In the genomic region with DNA sequence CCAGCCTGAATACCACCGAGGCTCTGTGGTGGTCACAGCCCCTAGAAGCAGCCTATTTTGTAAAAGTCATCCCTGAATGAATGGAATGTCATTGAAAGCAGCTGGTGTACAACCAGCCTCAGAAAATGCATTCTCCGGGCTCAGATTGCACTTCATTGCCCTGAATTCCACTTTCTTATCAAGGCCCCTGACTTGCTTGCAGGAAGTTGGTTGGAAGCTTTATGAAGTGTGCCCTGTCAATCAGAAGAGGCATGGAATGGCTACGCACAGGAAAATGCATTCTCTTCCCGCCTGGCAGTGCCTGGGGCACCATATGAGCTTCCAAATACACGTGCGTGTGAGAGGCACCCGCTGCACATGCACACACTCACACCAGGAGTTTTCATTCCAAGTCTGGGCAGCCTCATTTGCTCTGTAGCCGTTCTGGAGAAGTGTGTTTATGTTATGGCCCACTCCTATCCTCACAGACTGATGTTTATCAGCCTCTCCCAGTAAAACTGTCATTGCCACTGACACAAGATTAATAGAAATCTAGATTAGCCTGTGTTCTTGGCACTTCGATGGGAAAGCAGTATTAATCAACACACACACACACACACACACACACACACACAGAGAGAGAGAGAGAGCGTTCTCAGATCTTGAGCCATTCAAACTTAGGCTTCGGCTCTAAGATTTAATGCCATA, we compare ENCODE assay signal across 10 cellular contexts.
DNase-seq lines count a peak whose midpoint lies in the region; ATAC-seq and TF ChIP-seq lines count a peak whose summit lies in the region.
"Had no signal": no experiment of that assay in that cellular context is flagged by ENCODE, and none has a peak within 500 bp of the region (broad histone marks: within the 10 kb centered on the region; RNA-seq: fewer than 3 reads in every experiment).

No MANE protein-coding gene starts in this region.

- H3K4me3 ChIP-seq in fibroblast of lung (replicated peaks in 1 of 4; ENCODE audit: control extremely low read depth in 1 of 4, insufficient read depth in 1 of 4, low read depth in 3 of 4, low read length in 4 of 4) (no peak overlapping the region), right lobe of liver (no peak overlapping the region)

- H3K79me2 ChIP-seq in fibroblast of lung (ENCODE audit: control insufficient read depth, insufficient read depth, low read length) = no peaks in the 10 kb centered on the region

- no peak for DNase-seq in natural killer cell treated with Interleukin-12 subunit alpha and Interleukin-12 subunit beta and Interleukin-15 and Interleukin-18, amount 100 ng/mL, for 72 hours (ENCODE audit: low spot score)
- DNase-seq in natural killer cell (no peak), fibroblast of lung (ENCODE audit: low read depth in 2 of 2) (peak; percentile 86 to 92), mesothelial cell of epicardium (ENCODE audit: low spot score in 2 of 2, unreplicated experiment in 2 of 2) (peak in 1 of 2 experiments; percentile 41), right lobe of liver (no peak), OCI-M2 (lab: John Stamatoyannopoulos, UW; ENCODE audit: unreplicated experiment) (no peak), posterior cingulate gyrus (no peak)
- DNase-seq in activated CD4-positive, alpha-beta T cell treated with anti-CD3 and anti-CD28 coated beads, Interleukin-2, amount 10 ng/mL, durations not matched to agents 7 days and 5 days = no peak
- DNase-seq: activated CD4-positive, CD25-positive, alpha-beta regulatory T cell treated with anti-CD3 and anti-CD28 coated beads, Interleukin-2, amount 50 U/mL, for 72 hours; NCI-H2029 had no signal

- WGBS in right lobe of liver (ENCODE audit: insufficient coverage, low coverage, low lambda C conversion rate, missing lambda C conversion rate) = 70% methylated on average over 9 of the region's 11 CpGs

- TF ChIP-seq CTCF in natural killer cell (IDR thresholded peaks at IDR 0.05) = no peak
- TF ChIP-seq CTCF in fibroblast of lung (conservative IDR thresholded peaks at IDR 0.05 in 1 of 2, IDR thresholded peaks at IDR 0.05 in 1 of 2; ENCODE audit: low read depth in 1 of 2, low read length in 2 of 2) = no peak
- TF ChIP-seq CTCF in mesothelial cell of epicardium (IDR thresholded peaks at IDR 0.05; ENCODE audit: unreplicated experiment) = no peak
- no peak for TF ChIP-seq CTCF in right lobe of liver (IDR thresholded peaks at IDR 0.05)

- H3K9ac ChIP-seq in fibroblast of lung (ENCODE audit: insufficient read depth, low read length) = no peak overlapping the region

- no peak overlapping the region for H3K4me2 ChIP-seq in fibroblast of lung (ENCODE audit: extremely low read depth, insufficient read depth, low read length)

- H3K9me3 ChIP-seq in fibroblast of lung (ENCODE audit: control insufficient read depth, insufficient read depth, low read depth, low read length) (no peaks in the 10 kb centered on the region), right lobe of liver (no peaks in the 10 kb centered on the region)

- no peaks in the 10 kb centered on the region for H4K20me1 ChIP-seq in fibroblast of lung (ENCODE audit: control insufficient read depth, extremely low read depth, insufficient read depth, low read length)

- H3K36me3 ChIP-seq in fibroblast of lung (ENCODE audit: control insufficient read depth, insufficient read depth, low read length) (no peaks in the 10 kb centered on the region), right lobe of liver (no peaks in the 10 kb centered on the region)

- intact Hi-C loops in natural killer cell (cut with micrococcal nuclease) (no loop called here), right lobe of liver (cut with DNase I) (no loop called here), posterior cingulate gyrus (cut with DNase I) (no loop called here)

- H3K9me3 Mint-ChIP-seq in natural killer cell treated with Interleukin-12 subunit alpha and Interleukin-12 subunit beta and Interleukin-15 and Interleukin-18, amount 100 ng/mL, for 72 hours = no peaks in the 10 kb centered on the region
- H3K9me3 Mint-ChIP-seq in natural killer cell (no peaks in the 10 kb centered on the region), mesothelial cell of epicardium (no peaks in the 10 kb centered on the region)
- H3K9me3 Mint-ChIP-seq in activated CD4-positive, alpha-beta T cell treated with anti-CD3 and anti-CD28 coated beads, Interleukin-2, amount 10 ng/mL, durations not matched to agents 7 days and 5 days = no peaks in the 10 kb centered on the region

- H3K27ac Mint-ChIP-seq in natural killer cell treated with Interleukin-12 subunit alpha and Interleukin-12 subunit beta and Interleukin-15 and Interleukin-18, amount 100 ng/mL, for 72 hours = peak overlapping the region in 1 of 2 donors; percentile 12
- H3K27ac Mint-ChIP-seq in natural killer cell = no peak overlapping the region
- H3K27ac Mint-ChIP-seq in mesothelial cell of epicardium = peak overlapping the region; percentile 82
- H3K27ac Mint-ChIP-seq in activated CD4-positive, alpha-beta T cell treated with anti-CD3 and anti-CD28 coated beads, Interleukin-2, amount 10 ng/mL, durations not matched to agents 7 days and 5 days = no peak overlapping the region

- peaks cover 0 to 27% of the 10 kb centered on the region in 2 donors for H3K4me1 Mint-ChIP-seq in natural killer cell treated with Interleukin-12 subunit alpha and Interleukin-12 subunit beta and Interleukin-15 and Interleukin-18, amount 100 ng/mL, for 72 hours (ENCODE audit: low read depth in 2 of 2)
- H3K4me1 Mint-ChIP-seq in natural killer cell (no peaks in the 10 kb centered on the region), mesothelial cell of epicardium (peaks cover 37% of the 10 kb centered on the region)
- H3K4me1 Mint-ChIP-seq in activated CD4-positive, alpha-beta T cell treated with anti-CD3 and anti-CD28 coated beads, Interleukin-2, amount 10 ng/mL, durations not matched to agents 7 days and 5 days = no peaks in the 10 kb centered on the region

- CTCF ChIA-PET in activated CD4-positive, alpha-beta T cell treated with anti-CD3 and anti-CD28 coated beads, Interleukin-2, amount 10 ng/mL, durations not matched to agents 7 days and 5 days (lab: Charles Lee) = no interaction called here

- peaks cover 0 to 12% of the 10 kb centered on the region in 2 donors for H3K27me3 Mint-ChIP-seq in natural killer cell treated with Interleukin-12 subunit alpha and Interleukin-12 subunit beta and Interleukin-15 and Interleukin-18, amount 100 ng/mL, for 72 hours
- peaks cover 11 to 36% of the 10 kb centered on the region in 2 donors for H3K27me3 Mint-ChIP-seq in natural killer cell (ENCODE audit: low read depth in 2 of 2)
- peaks cover 33% of the 10 kb centered on the region for H3K27me3 Mint-ChIP-seq in mesothelial cell of epicardium (ENCODE audit: low read depth)
- peaks cover 10% of the 10 kb centered on the region for H3K27me3 Mint-ChIP-seq in activated CD4-positive, alpha-beta T cell treated with anti-CD3 and anti-CD28 coated beads, Interleukin-2, amount 10 ng/mL, durations not matched to agents 7 days and 5 days

- no peaks in the 10 kb centered on the region for H3K36me3 Mint-ChIP-seq in natural killer cell treated with Interleukin-12 subunit alpha and Interleukin-12 subunit beta and Interleukin-15 and Interleukin-18, amount 100 ng/mL, for 72 hours
- no peaks in the 10 kb centered on the region for H3K36me3 Mint-ChIP-seq in natural killer cell
- peaks cover 23% of the 10 kb centered on the region for H3K36me3 Mint-ChIP-seq in mesothelial cell of epicardium
- H3K36me3 Mint-ChIP-seq in activated CD4-positive, alpha-beta T cell treated with anti-CD3 and anti-CD28 coated beads, Interleukin-2, amount 10 ng/mL, durations not matched to agents 7 days and 5 days (ENCODE audit: low read depth) = no peaks in the 10 kb centered on the region

- H3K27ac ChIP-seq in fibroblast of lung (ENCODE audit: insufficient read depth, low read length) (no peak overlapping the region), right lobe of liver (no peak overlapping the region)

- TF ChIP-seq POLR2A in right lobe of liver (IDR thresholded peaks at IDR 0.05) = no peak

- H3K27me3 ChIP-seq in fibroblast of lung (ENCODE audit: control insufficient read depth, insufficient read depth, low read length) (no peaks in the 10 kb centered on the region), right lobe of liver (no peaks in the 10 kb centered on the region)

- no peak for ATAC-seq in natural killer cell treated with Interleukin-12 subunit alpha and Interleukin-12 subunit beta and Interleukin-15 and Interleukin-18, amount 100 ng/mL, for 72 hours
- ATAC-seq in natural killer cell = no peak
- ATAC-seq in right lobe of liver = no peak

- POLR2A ChIA-PET in activated CD4-positive, alpha-beta T cell treated with anti-CD3 and anti-CD28 coated beads, Interleukin-2, amount 10 ng/mL, durations not matched to agents 7 days and 5 days (lab: Charles Lee) = no interaction called here

- peaks cover 22% of the 10 kb centered on the region for H3K4me1 ChIP-seq in fibroblast of lung (ENCODE audit: control insufficient read depth, extremely low read depth, insufficient read depth, low read length)
- peaks cover 0 to 18% (median 1%) of the 10 kb centered on the region in 4 donors for H3K4me1 ChIP-seq in right lobe of liver

- no peak overlapping the region for H2AFZ ChIP-seq in fibroblast of lung (ENCODE audit: low read length)

- peak overlapping the region; percentile 36 for H3K4me3 Mint-ChIP-seq in natural killer cell treated with Interleukin-12 subunit alpha and Interleukin-12 subunit beta and Interleukin-15 and Interleukin-18, amount 100 ng/mL, for 72 hours
- no peak overlapping the region for H3K4me3 Mint-ChIP-seq in natural killer cell
- H3K4me3 Mint-ChIP-seq in mesothelial cell of epicardium = peak overlapping the region; percentile 3
- H3K4me3 Mint-ChIP-seq in activated CD4-positive, alpha-beta T cell treated with anti-CD3 and anti-CD28 coated beads, Interleukin-2, amount 10 ng/mL, durations not matched to agents 7 days and 5 days = no peak overlapping the region

Comparison
In these comparisons a context has a peak if more than half of its experiments do, and no peak if none do; other contexts are left out.
1. H3K4me3 Mint-ChIP-seq: peak in natural killer cell treated with Interleukin-12 subunit alpha and Interleukin-12 subunit beta and Interleukin-15 and Interleukin-18, amount 100 ng/mL, for 72 hours (single experiment) and mesothelial cell of epicardium (single experiment); none in natural killer cell (single experiment) and activated CD4-positive, alpha-beta T cell treated with anti-CD3 and anti-CD28 coated beads, Interleukin-2, amount 10 ng/mL, durations not matched to agents 7 days and 5 days (single experiment).
2. DNase-seq: peak in fibroblast of lung (2 of 2); none in natural killer cell treated with Interleukin-12 subunit alpha and Interleukin-12 subunit beta and Interleukin-15 and Interleukin-18, amount 100 ng/mL, for 72 hours (single experiment), natural killer cell (single experiment), right lobe of liver (0 of 3), activated CD4-positive, alpha-beta T cell treated with anti-CD3 and anti-CD28 coated beads, Interleukin-2, amount 10 ng/mL, durations not matched to agents 7 days and 5 days (single experiment), OCI-M2 (single experiment) and posterior cingulate gyrus (0 of 10).